Comparison of ENCODE assay signal across 8 cellular contexts in genomic region chr4:8192748-8193738, GRCh38. TPM values are rescaled to one million over a fixed set of nuclear protein-coding genes. Genes with fewer than 3 reads are reported as not detected.
DNase-seq lines count a peak whose midpoint lies in the region; ATAC-seq and TF ChIP-seq lines count a peak whose summit lies in the region.

No MANE protein-coding gene starts in this region.

- H3K9me3 Mint-ChIP-seq in naive B cell, result no peaks in the 10 kb centered on the region

- no peaks in the 10 kb centered on the region for H3K36me3 Mint-ChIP-seq in naive B cell

- peak; percentile 43 for DNase-seq in activated CD4-positive, alpha-beta T cell treated with anti-CD3 and anti-CD28 coated beads for 48 hours
- DNase-seq in activated CD4-positive, alpha-beta T cell treated with anti-CD3 and anti-CD28 coated beads for 4 hours, result no peak
- DNase-seq in NCI-H774 (lab: John Stamatoyannopoulos, UW) (peak; percentile 80), cardiac fibroblast (ENCODE audit: low read depth in 2 of 2) (peak; percentile 61 to 69), naive B cell (peak; percentile 81), cortex of kidney (lab: John Stamatoyannopoulos, UW) (no peak)

- H3K4me1 Mint-ChIP-seq in naive B cell, result peaks cover 37 to 47% (median 38%) of the 10 kb centered on the region in 3 donors

- H3K4me3 ChIP-seq in cardiac fibroblast (replicated peaks in 1 of 2; ENCODE audit: low read depth in 2 of 2, low read length in 2 of 2), result no peak overlapping the region

- peak overlapping the region; percentile 57 to 98 (median 92) for H3K27ac Mint-ChIP-seq in naive B cell

- ATAC-seq in GM21367 (IDR thresholded peaks at IDR 0.05; ENCODE audit: unreplicated experiment) (peak; percentile 82), HG03469 (IDR thresholded peaks at IDR 0.05; ENCODE audit: unreplicated experiment) (peak; percentile 92), naive B cell (ENCODE audit: low read depth in 2 of 2) (peak; percentile 99 to 100)

- peak overlapping the region in 5 of 8 donors; percentile 5 to 72 (median 37) for H3K4me3 Mint-ChIP-seq in naive B cell

- H3K27me3 Mint-ChIP-seq in naive B cell, result peaks cover 0 to 13% (median 11%) of the 10 kb centered on the region in 3 donors

- peak; percentile 37 for TF ChIP-seq CTCF in cardiac fibroblast (IDR thresholded peaks at IDR 0.05; ENCODE audit: low read depth, low read length)

RNA-seq across cellular contexts. Expression of gene SH3TC1, which starts 6.0 kb away (rescaled TPM):
- 10 to 100 TPM; 24.1 to 64.3 (median 37.5) TPM for polyA plus RNA-seq in naive B cell (ENCODE audit: low read depth in 6 of 6)

RNA-seq across cellular contexts. Expression of gene ABLIM2, which starts 34.4 kb away (rescaled TPM):
- polyA plus RNA-seq in naive B cell (ENCODE audit: low read depth in 6 of 6), result 1 to 10 TPM in 3 of 6 donors, under 1 TPM in 3; 0.52 to 3.4 (median 1.1) TPM

Comparison
In these comparisons a context has a peak if more than half of its experiments do, and no peak if none do; other contexts are left out.
1. DNase-seq: peak in activated CD4-positive, alpha-beta T cell treated with anti-CD3 and anti-CD28 coated beads for 48 hours (single experiment), NCI-H774 (single experiment), cardiac fibroblast (2 of 2) and naive B cell (single experiment); none in activated CD4-positive, alpha-beta T cell treated with anti-CD3 and anti-CD28 coated beads for 4 hours (0 of 2) and cortex of kidney (single experiment).
2. Peak in every context shown above with its lines, with median percentiles within 50 percentile points of each other: ATAC-seq.